In genomic region chr16:89272631-89273030, GRCh38 we compare ENCODE assay signal across 33 cellular contexts.
"Had no signal": no experiment of that assay in that cellular context is flagged by ENCODE, and none has a peak within 500 bp of the region (broad histone marks: within the 10 kb centered on the region; RNA-seq: fewer than 3 reads in every experiment).

No MANE protein-coding gene starts in this region.

- H3K4me1 Mint-ChIP-seq: activated B cell treated with CpG ODN at 0.5 μM for 24 hours; activated naive CD4-positive, alpha-beta T cell treated with anti-CD3 and anti-CD28 coated beads, Interleukin-2, amount 10 ng/mL, durations not matched to agents 7 days and 5 days; activated naive CD8-positive, alpha-beta T cell treated with anti-CD3 and anti-CD28 coated beads, Interleukin-2, amount 10 ng/mL, durations not matched to agents 7 days and 5 days; brain; endodermal cell; T-helper 17 cell had no signal

- H3K27ac Mint-ChIP-seq: activated B cell treated with CpG ODN at 0.5 μM for 24 hours; activated CD8-positive, alpha-beta T cell treated with anti-CD3 and anti-CD28 coated beads for 36 hours; activated naive CD4-positive, alpha-beta T cell treated with anti-CD3 and anti-CD28 coated beads, Interleukin-2, amount 10 ng/mL, durations not matched to agents 7 days and 5 days; activated naive CD8-positive, alpha-beta T cell treated with anti-CD3 and anti-CD28 coated beads, Interleukin-2, amount 10 ng/mL, durations not matched to agents 7 days and 5 days; brain; dendritic cell treated with granulocyte-macrophage colony-stimulating factor and Interleukin-4, amounts not matched to agents 40 ng/mL and 50 ng/mL, for 4 days; endodermal cell; T-cell; T-helper 2 cell treated with Interferon-gamma antibody and Interleukin-4, amounts not matched to agents 5 μg/mL and 100 μg/mL, for 36 hours had no signal

- H3K27me3 Mint-ChIP-seq: activated B cell treated with CpG ODN at 0.5 μM for 24 hours; activated CD8-positive, alpha-beta T cell treated with anti-CD3 and anti-CD28 coated beads for 36 hours; activated naive CD4-positive, alpha-beta T cell treated with anti-CD3 and anti-CD28 coated beads, Interleukin-2, amount 10 ng/mL, durations not matched to agents 7 days and 5 days; activated naive CD8-positive, alpha-beta T cell treated with anti-CD3 and anti-CD28 coated beads, Interleukin-2, amount 10 ng/mL, durations not matched to agents 7 days and 5 days; brain; dendritic cell treated with granulocyte-macrophage colony-stimulating factor and Interleukin-4, amounts not matched to agents 40 ng/mL and 50 ng/mL, for 4 days; T-cell; T-helper 17 cell had no signal

- H3K9me3 Mint-ChIP-seq: activated B cell treated with CpG ODN at 0.5 μM for 24 hours; activated CD8-positive, alpha-beta T cell treated with anti-CD3 and anti-CD28 coated beads for 36 hours; activated naive CD4-positive, alpha-beta T cell treated with anti-CD3 and anti-CD28 coated beads, Interleukin-2, amount 10 ng/mL, durations not matched to agents 7 days and 5 days; activated naive CD4-positive, alpha-beta T cell treated with anti-CD3 and anti-CD28 coated beads, Interleukin-2, amount 50 U/mL, for 72 hours; activated naive CD8-positive, alpha-beta T cell treated with anti-CD3 and anti-CD28 coated beads, Interleukin-2, amount 10 ng/mL, durations not matched to agents 7 days and 5 days; brain; dendritic cell treated with granulocyte-macrophage colony-stimulating factor and Interleukin-4, amounts not matched to agents 40 ng/mL and 50 ng/mL, for 4 days; endodermal cell; T-cell; T-helper 2 cell treated with Interferon-gamma antibody and Interleukin-4, amounts not matched to agents 5 μg/mL and 100 μg/mL, for 36 hours had no signal

- DNase-seq: activated B cell treated with CpG ODN at 0.5 μM for 24 hours; activated CD4-positive, alpha-beta T cell treated with anti-CD3 and anti-CD28 coated beads for 48 hours; activated CD4-positive, alpha-beta T cell treated with anti-CD3 and anti-CD28 coated beads, Interleukin-2, amount 50 U/mL, for 1 hour; activated CD4-positive, alpha-beta T cell treated with anti-CD3 and anti-CD28 coated beads, Interleukin-2, amount 50 U/mL, for 48 hours; activated CD8-positive, alpha-beta memory T cell treated with anti-CD3 and anti-CD28 coated beads for 24 hours; activated CD8-positive, alpha-beta T cell treated with anti-CD3 and anti-CD28 coated beads for 36 hours; activated gamma-delta T cell; activated naive CD4-positive, alpha-beta T cell; activated naive CD4-positive, alpha-beta T cell treated with anti-CD3 and anti-CD28 coated beads, Interleukin-2, amount 10 ng/mL, durations not matched to agents 7 days and 5 days; activated naive CD8-positive, alpha-beta T cell treated with anti-CD3 and anti-CD28 coated beads, Interleukin-2, amount 10 ng/mL, durations not matched to agents 7 days and 5 days; activated T-cell treated with anti-CD3 and anti-CD28 coated beads, Interleukin-2, amount 50 U/mL, for 48 hours; central memory CD4-positive, alpha-beta T cell; dorsolateral prefrontal cortex; effector memory CD4-positive, alpha-beta T cell; endodermal cell; erythroblast; foreskin keratinocyte; heart right ventricle; T-cell; T-helper 17 cell; T1000; WERI-Rb-1 had no signal

- H3K4me3 ChIP-seq: ascending aorta, breast epithelium, cardiac muscle cell, coronary artery, dorsolateral prefrontal cortex, esophagus muscularis mucosa, gastroesophageal sphincter, heart right ventricle had no signal

- H3K27me3 ChIP-seq: ascending aorta, breast epithelium, cardiac muscle cell, dorsolateral prefrontal cortex, esophagus muscularis mucosa, foreskin keratinocyte, gastroesophageal sphincter, heart right ventricle had no signal

- H3K36me3 ChIP-seq: WERI-Rb-1 had no signal

- H3K4me1 ChIP-seq: ascending aorta, breast epithelium, esophagus muscularis mucosa, foreskin keratinocyte, gastroesophageal sphincter had no signal

- H3K27ac ChIP-seq: ascending aorta, breast epithelium, cardiac muscle cell, coronary artery, esophagus muscularis mucosa, foreskin keratinocyte, gastroesophageal sphincter, heart right ventricle, WERI-Rb-1 had no signal

- H3K9me3 ChIP-seq: ascending aorta, breast epithelium, esophagus muscularis mucosa, gastroesophageal sphincter, heart right ventricle had no signal

- H3K4me3 Mint-ChIP-seq: activated B cell treated with CpG ODN at 0.5 μM for 24 hours; activated CD8-positive, alpha-beta T cell treated with anti-CD3 and anti-CD28 coated beads for 36 hours; activated naive CD4-positive, alpha-beta T cell treated with anti-CD3 and anti-CD28 coated beads, Interleukin-2, amount 10 ng/mL, durations not matched to agents 7 days and 5 days; activated naive CD8-positive, alpha-beta T cell treated with anti-CD3 and anti-CD28 coated beads, Interleukin-2, amount 10 ng/mL, durations not matched to agents 7 days and 5 days; brain; dendritic cell treated with granulocyte-macrophage colony-stimulating factor and Interleukin-4, amounts not matched to agents 40 ng/mL and 50 ng/mL, for 4 days; endodermal cell; T-cell; T-helper 17 cell; T-helper 2 cell treated with Interferon-gamma antibody and Interleukin-4, amounts not matched to agents 5 μg/mL and 100 μg/mL, for 36 hours had no signal

- ATAC-seq: activated CD4-positive, CD25-positive, alpha-beta regulatory T cell treated with anti-CD3 and anti-CD28 coated beads, Interleukin-2, amount 50 U/mL, for 24 hours; activated CD8-positive, alpha-beta T cell treated with anti-CD3 and anti-CD28 coated beads for 36 hours; activated naive CD4-positive, alpha-beta T cell treated with anti-CD3 and anti-CD28 coated beads, Interleukin-2, amount 50 U/mL, for 72 hours; foreskin keratinocyte; gastroesophageal sphincter; heart right ventricle; T-cell; T-helper 17 cell had no signal
